Comparison of ENCODE assay signal across 29 cellular contexts in the genomic region with DNA sequence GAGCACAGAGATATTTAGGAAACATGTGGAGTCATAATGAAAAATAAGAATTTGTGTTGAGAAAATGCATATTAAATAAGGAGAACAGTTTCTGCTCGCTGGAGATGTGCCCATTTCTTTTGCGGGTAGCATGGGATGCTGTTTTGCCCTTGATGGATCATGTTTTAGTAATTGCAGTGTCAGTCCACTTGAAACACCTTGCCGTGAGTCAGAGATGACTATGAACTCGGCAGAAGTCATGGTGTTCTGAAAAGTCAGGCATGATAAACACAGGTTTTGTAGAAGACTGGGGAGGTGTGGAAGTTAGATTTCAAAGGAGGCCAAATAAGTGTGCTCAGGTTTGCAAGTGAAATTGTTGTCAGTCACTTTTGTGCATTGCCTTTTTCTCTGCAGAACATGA.
"Had no signal": no experiment of that assay in that cellular context is flagged by ENCODE, and none has a peak within 500 bp of the region (broad histone marks: within the 10 kb centered on the region; RNA-seq: fewer than 3 reads in every experiment).

No MANE protein-coding gene starts in this region.

- H3K27ac Mint-ChIP-seq: immature natural killer cell; memory B cell; naive thymus-derived CD4-positive, alpha-beta T cell; natural killer cell treated with Interleukin-12 subunit alpha and Interleukin-12 subunit beta and Interleukin-15 and Interleukin-18, amount 100 ng/mL, for 72 hours; progenitor cell of endocrine pancreas; stimulated activated naive B cell treated with anti-CD40 and anti-IgM and Interleukin-4, amounts not matched to agents 10 μg/mL and 1 μg/mL and 100 μg/mL, for 72 hours had no signal

- H3K36me3 Mint-ChIP-seq: immature natural killer cell; memory B cell; naive thymus-derived CD4-positive, alpha-beta T cell; stimulated activated naive B cell treated with anti-CD40 and anti-IgM and Interleukin-4, amounts not matched to agents 10 μg/mL and 1 μg/mL and 100 μg/mL, for 72 hours had no signal

- H3K36me3 ChIP-seq: left lung, ovary, right atrium auricular region, right lobe of liver, stomach, thyroid gland, transverse colon, upper lobe of left lung, vagina had no signal

- FAIRE-seq: islet of Langerhans, kidney had no signal

- ATAC-seq: left colon; left lung; mucosa of descending colon; naive thymus-derived CD4-positive, alpha-beta T cell; natural killer cell treated with Interleukin-12 subunit alpha and Interleukin-12 subunit beta and Interleukin-15 and Interleukin-18, amount 100 ng/mL, for 72 hours; right lobe of liver; stimulated activated naive B cell treated with anti-CD40 and anti-IgM and Interleukin-4, amounts not matched to agents 10 μg/mL and 1 μg/mL and 100 μg/mL, for 72 hours; stimulated activated naive CD8-positive, alpha-beta T cell treated with anti-CD3 and anti-CD28 coated beads, Interleukin-15, Interleukin-2, amounts not matched to agents 100 U/mL and 50 U/mL, for 24 hours had no signal

- H3K27me3 Mint-ChIP-seq: memory B cell; naive thymus-derived CD4-positive, alpha-beta T cell; natural killer cell treated with Interleukin-12 subunit alpha and Interleukin-12 subunit beta and Interleukin-15 and Interleukin-18, amount 100 ng/mL, for 72 hours; progenitor cell of endocrine pancreas; stimulated activated naive B cell treated with anti-CD40 and anti-IgM and Interleukin-4, amounts not matched to agents 10 μg/mL and 1 μg/mL and 100 μg/mL, for 72 hours had no signal

- H3K9me3 ChIP-seq: left lung, mucosa of descending colon, ovary, right atrium auricular region, right lobe of liver, stomach, testis, thyroid gland, transverse colon, upper lobe of left lung, vagina had no signal

- H3K4me1 Mint-ChIP-seq: immature natural killer cell; memory B cell; naive thymus-derived CD4-positive, alpha-beta T cell; stimulated activated naive B cell treated with anti-CD40 and anti-IgM and Interleukin-4, amounts not matched to agents 10 μg/mL and 1 μg/mL and 100 μg/mL, for 72 hours had no signal

- H3K27me3 ChIP-seq: left lung, ovary, right atrium auricular region, right lobe of liver, stomach, testis, thyroid gland, transverse colon, upper lobe of left lung, vagina had no signal

- H3K4me1 ChIP-seq: left lung, right atrium auricular region, right lobe of liver, stomach, testis, thyroid gland, transverse colon, upper lobe of left lung, vagina had no signal

- DNase-seq: hypothalamus; immature natural killer cell; kidney; left colon; left lung; midbrain; mucosa of descending colon; naive thymus-derived CD4-positive, alpha-beta T cell; ovary; right lobe of liver; stimulated activated CD4-positive, alpha-beta T cell treated with anti-CD3 and anti-CD28 coated beads, Interleukin-12 subunit alpha, Interleukin-12 subunit beta, amount 100 ng/mL, for 4 hours; stimulated activated CD4-positive, alpha-beta T cell treated with anti-CD3 and anti-CD28 coated beads, Interleukin-15, amount 100 ng/mL, for 24 hours; stimulated activated CD4-positive, alpha-beta T cell treated with anti-CD3 and anti-CD28 coated beads, Interleukin-2, amount 100 ng/mL, for 24 hours; stimulated activated CD4-positive, alpha-beta T cell treated with anti-CD3 and anti-CD28 coated beads, Interleukin-4, amount 100 ng/mL, for 1 hour; stimulated activated naive B cell treated with anti-CD40 and anti-IgM and Interleukin-4, amounts not matched to agents 10 μg/mL and 1 μg/mL and 100 μg/mL, for 72 hours; stimulated activated naive CD8-positive, alpha-beta T cell treated with anti-CD3 and anti-CD28 coated beads, Interleukin-15, Interleukin-2, amounts not matched to agents 100 U/mL and 50 U/mL, for 24 hours; stomach; testis; thyroid gland; transverse colon; upper lobe of left lung had no signal

- H3K4me3 ChIP-seq: left lung, lung, mucosa of descending colon, ovary, right atrium auricular region, right lobe of liver, skin epidermis, stomach, testis, thyroid gland, transverse colon, upper lobe of left lung, vagina had no signal

- H3K27ac ChIP-seq: left lung, ovary, right atrium auricular region, right lobe of liver, skin epidermis, stomach, testis, thyroid gland, transverse colon, upper lobe of left lung, vagina had no signal

- H3K4me3 Mint-ChIP-seq: immature natural killer cell; memory B cell; naive thymus-derived CD4-positive, alpha-beta T cell; natural killer cell treated with Interleukin-12 subunit alpha and Interleukin-12 subunit beta and Interleukin-15 and Interleukin-18, amount 100 ng/mL, for 72 hours; stimulated activated naive B cell treated with anti-CD40 and anti-IgM and Interleukin-4, amounts not matched to agents 10 μg/mL and 1 μg/mL and 100 μg/mL, for 72 hours had no signal
